ENCODE assay signal across 9 cellular contexts in the genomic region with DNA sequence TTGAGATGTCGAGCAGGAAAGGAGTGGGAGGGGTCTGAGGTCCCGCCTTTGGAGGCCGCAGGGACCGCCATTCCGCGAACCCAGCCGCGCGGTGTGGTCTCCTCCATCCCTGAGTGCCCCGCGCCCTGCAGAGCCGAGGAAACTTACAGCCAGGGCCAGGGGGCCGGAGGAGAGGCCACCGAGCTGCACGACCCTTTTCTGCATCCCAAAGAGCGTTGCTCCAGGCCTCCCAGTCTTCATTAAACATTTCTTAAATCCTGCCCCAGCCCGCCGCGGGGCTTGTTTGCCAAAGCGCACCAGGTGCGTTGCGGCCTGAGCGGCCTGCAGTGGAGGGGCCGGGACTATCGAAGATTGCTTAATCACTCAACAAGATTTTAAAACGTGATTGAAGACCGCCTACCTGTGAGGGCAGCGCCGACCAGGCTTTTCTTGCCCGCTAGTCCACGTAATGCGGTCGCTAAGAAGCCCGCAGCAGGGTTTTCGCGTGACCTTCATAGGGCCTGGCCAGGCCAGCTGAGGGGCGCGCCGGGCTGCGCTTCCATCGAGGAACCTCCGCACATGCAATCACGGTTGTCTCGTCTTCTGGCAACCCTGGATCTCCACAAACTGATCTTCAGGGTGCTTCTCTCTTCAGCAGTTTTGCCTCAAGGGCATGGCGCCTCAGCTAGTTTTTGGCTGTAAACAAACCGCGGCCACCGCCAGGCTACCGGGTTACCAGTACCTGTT. TPM values are rescaled to one million over a fixed set of nuclear protein-coding genes. Genes with fewer than 3 reads are reported as not detected.
DNase-seq lines count a peak whose midpoint lies in the region; ATAC-seq and TF ChIP-seq lines count a peak whose summit lies in the region.
"Had no signal": no experiment of that assay in that cellular context is flagged by ENCODE, and none has a peak within 500 bp of the region (broad histone marks: within the 10 kb centered on the region; RNA-seq: fewer than 3 reads in every experiment).

No MANE protein-coding gene starts in this region.

- H3K4me1 ChIP-seq in mucosa of rectum (ENCODE audit: control insufficient read depth in 2 of 2, insufficient read depth in 2 of 2, low read length in 2 of 2) = peaks cover 4% of the 10 kb centered on the region in 2 donors
- peaks cover 14% of the 10 kb centered on the region for H3K4me1 ChIP-seq in upper lobe of right lung

- H3K9me3 ChIP-seq in mucosa of rectum (ENCODE audit: control insufficient read depth in 2 of 2, low read length in 2 of 2) (no peaks in the 10 kb centered on the region), upper lobe of right lung (no peaks in the 10 kb centered on the region)

- peaks cover 2% of the 10 kb centered on the region for H3K36me3 Mint-ChIP-seq in activated naive CD4-positive, alpha-beta T cell treated with anti-CD3 and anti-CD28 coated beads, Interleukin-2, amount 50 U/mL, for 24 hours
- no peaks in the 10 kb centered on the region for H3K36me3 Mint-ChIP-seq in activated naive CD4-positive, alpha-beta T cell treated with anti-CD3 and anti-CD28 coated beads, Interleukin-2, amount 10 ng/mL, durations not matched to agents 7 days and 5 days
- no peaks in the 10 kb centered on the region for H3K36me3 Mint-ChIP-seq in dendritic cell treated with granulocyte-macrophage colony-stimulating factor and Interleukin-4, amounts not matched to agents 40 ng/mL and 50 ng/mL, for 4 days (ENCODE audit: low read depth)
- H3K36me3 Mint-ChIP-seq in activated CD4-positive, alpha-beta memory T cell treated with anti-CD3 and anti-CD28 coated beads for 36 hours = no peaks in the 10 kb centered on the region

- POLR2A ChIA-PET in activated CD4-positive, alpha-beta memory T cell treated with anti-CD3 and anti-CD28 coated beads for 36 hours (lab: Charles Lee) = no interaction called here

- no peaks in the 10 kb centered on the region for H3K9me3 Mint-ChIP-seq in activated naive CD4-positive, alpha-beta T cell treated with anti-CD3 and anti-CD28 coated beads, Interleukin-2, amount 50 U/mL, for 24 hours
- no peaks in the 10 kb centered on the region for H3K9me3 Mint-ChIP-seq in activated naive CD4-positive, alpha-beta T cell treated with anti-CD3 and anti-CD28 coated beads, Interleukin-2, amount 10 ng/mL, durations not matched to agents 7 days and 5 days
- no peaks in the 10 kb centered on the region for H3K9me3 Mint-ChIP-seq in dendritic cell treated with granulocyte-macrophage colony-stimulating factor and Interleukin-4, amounts not matched to agents 40 ng/mL and 50 ng/mL, for 4 days
- no peaks in the 10 kb centered on the region for H3K9me3 Mint-ChIP-seq in activated CD4-positive, alpha-beta memory T cell treated with anti-CD3 and anti-CD28 coated beads for 36 hours

- H3K9ac ChIP-seq in mucosa of rectum (ENCODE audit: low read depth in 1 of 2, low read length in 2 of 2) = peak overlapping the region; percentile 52 to 78

- H3K27ac Mint-ChIP-seq in activated naive CD4-positive, alpha-beta T cell treated with anti-CD3 and anti-CD28 coated beads, Interleukin-2, amount 50 U/mL, for 24 hours = no peak overlapping the region
- H3K27ac Mint-ChIP-seq in activated naive CD4-positive, alpha-beta T cell treated with anti-CD3 and anti-CD28 coated beads, Interleukin-2, amount 10 ng/mL, durations not matched to agents 7 days and 5 days = no peak overlapping the region
- peak overlapping the region; percentile 89 for H3K27ac Mint-ChIP-seq in dendritic cell treated with granulocyte-macrophage colony-stimulating factor and Interleukin-4, amounts not matched to agents 40 ng/mL and 50 ng/mL, for 4 days
- H3K27ac Mint-ChIP-seq in activated CD4-positive, alpha-beta memory T cell treated with anti-CD3 and anti-CD28 coated beads for 36 hours = no peak overlapping the region

- no peaks in the 10 kb centered on the region for H3K27me3 ChIP-seq in mucosa of rectum (ENCODE audit: control insufficient read depth in 2 of 2, insufficient read depth in 2 of 2, low read length in 2 of 2)
- H3K27me3 ChIP-seq in upper lobe of right lung = no peaks in the 10 kb centered on the region

- DNase-seq in activated naive CD4-positive, alpha-beta T cell treated with anti-CD3 and anti-CD28 coated beads, Interleukin-2, amount 10 ng/mL, durations not matched to agents 7 days and 5 days = no peak
- peak; percentile 72 for DNase-seq in upper lobe of right lung
- no peak for DNase-seq in stimulated activated CD4-positive, alpha-beta T cell treated with anti-CD3 and anti-CD28 coated beads, Interleukin-1b, Interleukin-23, amount 100 ng/mL, for 48 hours
- DNase-seq in activated CD4-positive, alpha-beta memory T cell treated with anti-CD3 and anti-CD28 coated beads for 36 hours = no peak
- DNase-seq: NCI-H2107 had no signal

- ATAC-seq in upper lobe of right lung (no peak), HG03521 (IDR thresholded peaks at IDR 0.05; ENCODE audit: unreplicated experiment) (no peak)

- H3K36me3 ChIP-seq in mucosa of rectum (ENCODE audit: control insufficient read depth in 2 of 2, insufficient read depth in 2 of 2, low read length in 2 of 2) = no peaks in the 10 kb centered on the region
- H3K36me3 ChIP-seq in upper lobe of right lung = no peaks in the 10 kb centered on the region

- no peak for TF ChIP-seq CTCF in upper lobe of right lung (IDR thresholded peaks at IDR 0.05)

- peaks cover 3% of the 10 kb centered on the region for H3K4me1 Mint-ChIP-seq in activated naive CD4-positive, alpha-beta T cell treated with anti-CD3 and anti-CD28 coated beads, Interleukin-2, amount 50 U/mL, for 24 hours
- H3K4me1 Mint-ChIP-seq in activated naive CD4-positive, alpha-beta T cell treated with anti-CD3 and anti-CD28 coated beads, Interleukin-2, amount 10 ng/mL, durations not matched to agents 7 days and 5 days = peaks cover 6% of the 10 kb centered on the region
- H3K4me1 Mint-ChIP-seq in dendritic cell treated with granulocyte-macrophage colony-stimulating factor and Interleukin-4, amounts not matched to agents 40 ng/mL and 50 ng/mL, for 4 days (ENCODE audit: low read depth) = peaks cover 6% of the 10 kb centered on the region
- peaks cover 5% of the 10 kb centered on the region for H3K4me1 Mint-ChIP-seq in activated CD4-positive, alpha-beta memory T cell treated with anti-CD3 and anti-CD28 coated beads for 36 hours (ENCODE audit: low read depth)

- intact Hi-C loops in dendritic cell treated with granulocyte-macrophage colony-stimulating factor and Interleukin-4, amounts not matched to agents 40 ng/mL and 50 ng/mL, for 4 days (cut with micrococcal nuclease) = loop anchor here (5.0 to 10.0 kb wide), 3 partner anchors 115 to 660 kb away; partner anchors contain the start of genes BCCIP and UROS
- intact Hi-C loops in upper lobe of right lung (cut with DNase I) = no loop called here
- intact Hi-C loops in activated CD4-positive, alpha-beta memory T cell treated with anti-CD3 and anti-CD28 coated beads for 36 hours (cut with micrococcal nuclease) = no loop called here

- peak overlapping the region; percentile 69 to 72 for H3K4me3 ChIP-seq in mucosa of rectum (ENCODE audit: low read length in 2 of 2)
- peak overlapping the region; percentile 71 for H3K4me3 ChIP-seq in upper lobe of right lung

- peaks cover 22% of the 10 kb centered on the region for H3K27me3 Mint-ChIP-seq in activated naive CD4-positive, alpha-beta T cell treated with anti-CD3 and anti-CD28 coated beads, Interleukin-2, amount 50 U/mL, for 24 hours
- H3K27me3 Mint-ChIP-seq in activated naive CD4-positive, alpha-beta T cell treated with anti-CD3 and anti-CD28 coated beads, Interleukin-2, amount 10 ng/mL, durations not matched to agents 7 days and 5 days = peaks cover 63% of the 10 kb centered on the region
- H3K27me3 Mint-ChIP-seq in dendritic cell treated with granulocyte-macrophage colony-stimulating factor and Interleukin-4, amounts not matched to agents 40 ng/mL and 50 ng/mL, for 4 days = peaks cover 19% of the 10 kb centered on the region
- H3K27me3 Mint-ChIP-seq in activated CD4-positive, alpha-beta memory T cell treated with anti-CD3 and anti-CD28 coated beads for 36 hours = peaks cover 24% of the 10 kb centered on the region

- H3K27ac ChIP-seq in mucosa of rectum (ENCODE audit: low read depth in 2 of 2, low read length in 2 of 2) (peak overlapping the region; percentile 86 to 87), upper lobe of right lung (peak overlapping the region; percentile 91)

- CTCF ChIA-PET in activated naive CD4-positive, alpha-beta T cell treated with anti-CD3 and anti-CD28 coated beads, Interleukin-2, amount 10 ng/mL, durations not matched to agents 7 days and 5 days (lab: Charles Lee) = no interaction called here
- CTCF ChIA-PET in activated CD4-positive, alpha-beta memory T cell treated with anti-CD3 and anti-CD28 coated beads for 36 hours (lab: Charles Lee) = no interaction called here

- H3K4me3 Mint-ChIP-seq in activated naive CD4-positive, alpha-beta T cell treated with anti-CD3 and anti-CD28 coated beads, Interleukin-2, amount 50 U/mL, for 24 hours = peak overlapping the region; percentile 68
- no peak overlapping the region for H3K4me3 Mint-ChIP-seq in activated naive CD4-positive, alpha-beta T cell treated with anti-CD3 and anti-CD28 coated beads, Interleukin-2, amount 10 ng/mL, durations not matched to agents 7 days and 5 days
- peak overlapping the region; percentile 87 for H3K4me3 Mint-ChIP-seq in dendritic cell treated with granulocyte-macrophage colony-stimulating factor and Interleukin-4, amounts not matched to agents 40 ng/mL and 50 ng/mL, for 4 days
- no peak overlapping the region for H3K4me3 Mint-ChIP-seq in activated CD4-positive, alpha-beta memory T cell treated with anti-CD3 and anti-CD28 coated beads for 36 hours

RNA-seq across cellular contexts. Expression of gene CTBP2, which starts 2.0 kb away (rescaled TPM):
- 66.7 TPM for total RNA-seq in upper lobe of right lung
- total RNA-seq in activated CD4-positive, alpha-beta memory T cell treated with anti-CD3 and anti-CD28 coated beads for 36 hours = under 1 TPM; 0.27 to 0.29 TPM

Comparison
In these comparisons a context has a peak if more than half of its experiments do, and no peak if none do; other contexts are left out.
1. H3K4me3 Mint-ChIP-seq: peak in activated naive CD4-positive, alpha-beta T cell treated with anti-CD3 and anti-CD28 coated beads, Interleukin-2, amount 50 U/mL, for 24 hours (single experiment) and dendritic cell treated with granulocyte-macrophage colony-stimulating factor and Interleukin-4, amounts not matched to agents 40 ng/mL and 50 ng/mL, for 4 days (single experiment); none in activated naive CD4-positive, alpha-beta T cell treated with anti-CD3 and anti-CD28 coated beads, Interleukin-2, amount 10 ng/mL, durations not matched to agents 7 days and 5 days (single experiment) and activated CD4-positive, alpha-beta memory T cell treated with anti-CD3 and anti-CD28 coated beads for 36 hours (single experiment).
2. RNA of gene CTBP2, which starts 2.0 kb away (total RNA-seq): 66.7 TPM in upper lobe of right lung (single experiment); 0.27 to 0.29 TPM in activated CD4-positive, alpha-beta memory T cell treated with anti-CD3 and anti-CD28 coated beads for 36 hours; every median in the first group is over 10 times any median in the second.